ENCODE assay signal across 21 cellular contexts in the genomic region with DNA sequence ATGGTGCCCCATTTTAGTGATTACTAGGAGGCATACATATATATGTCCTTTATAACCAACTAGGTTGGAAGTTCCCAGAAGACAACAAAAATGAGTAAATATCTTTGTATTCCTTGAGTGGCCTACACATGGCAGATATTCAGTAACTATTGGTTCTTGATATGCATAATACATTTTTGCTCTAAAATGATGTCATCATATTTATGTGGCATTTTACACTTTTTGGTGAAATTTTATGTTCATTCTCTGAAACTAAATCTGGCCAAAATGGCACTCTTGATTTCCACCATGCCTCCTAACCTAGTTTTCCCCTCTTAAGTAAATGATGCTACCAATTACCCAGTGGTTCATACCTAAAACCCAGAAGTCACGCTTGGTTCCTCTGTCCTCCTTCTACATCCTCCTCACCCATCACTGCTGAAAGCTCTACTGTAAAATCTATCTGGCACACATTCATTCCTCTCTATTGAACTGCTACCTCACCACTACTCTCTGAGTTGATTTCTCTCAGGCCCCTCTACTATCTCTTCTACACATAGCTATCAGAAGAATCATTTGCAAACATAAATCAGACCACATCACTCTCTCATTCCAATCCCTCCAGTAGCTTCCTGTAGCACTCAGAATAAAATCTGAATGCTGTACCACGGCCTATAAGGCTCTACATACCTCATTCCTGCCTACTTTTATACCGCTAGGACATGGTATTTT.
"Had no signal": no experiment of that assay in that cellular context is flagged by ENCODE, and none has a peak within 500 bp of the region (broad histone marks: within the 10 kb centered on the region; RNA-seq: fewer than 3 reads in every experiment).

No MANE protein-coding gene starts in this region.

- ATAC-seq: activated CD8-positive, alpha-beta T cell treated with anti-CD3 and anti-CD28 coated beads for 36 hours; activated naive CD8-positive, alpha-beta T cell treated with anti-CD3 and anti-CD28 coated beads, Interleukin-2, amount 50 U/mL, for 24 hours had no signal

- H3K9me3 Mint-ChIP-seq: activated CD8-positive, alpha-beta T cell treated with anti-CD3 and anti-CD28 coated beads for 36 hours; activated naive CD4-positive, alpha-beta T cell treated with anti-CD3 and anti-CD28 coated beads, Interleukin-2, amount 50 U/mL, for 72 hours; activated naive CD8-positive, alpha-beta T cell treated with anti-CD3 and anti-CD28 coated beads, Interleukin-2, amount 50 U/mL, for 24 hours; activated T-helper 1 cell treated with anti-CD3 and anti-CD28 coated beads, Interleukin-12 subunit alpha, Interleukin-12 subunit beta, Interleukin-2, Interleukin-4 antibody, amounts not matched to agents 30 ng/mL and 10 ng/mL and 1 ng/mL, durations not matched to agents 14 hours and 24 hours and 36 hours had no signal

- H3K4me3 Mint-ChIP-seq: activated CD8-positive, alpha-beta T cell treated with anti-CD3 and anti-CD28 coated beads for 36 hours; activated naive CD8-positive, alpha-beta T cell treated with anti-CD3 and anti-CD28 coated beads, Interleukin-2, amount 50 U/mL, for 24 hours; activated T-helper 1 cell treated with anti-CD3 and anti-CD28 coated beads, Interleukin-12 subunit alpha, Interleukin-12 subunit beta, Interleukin-2, Interleukin-4 antibody, amounts not matched to agents 30 ng/mL and 10 ng/mL and 1 ng/mL, durations not matched to agents 14 hours and 24 hours and 36 hours had no signal

- H3K27ac Mint-ChIP-seq: activated CD8-positive, alpha-beta T cell treated with anti-CD3 and anti-CD28 coated beads for 36 hours; activated naive CD4-positive, alpha-beta T cell treated with anti-CD3 and anti-CD28 coated beads, Interleukin-2, amount 50 U/mL, for 72 hours; activated naive CD8-positive, alpha-beta T cell treated with anti-CD3 and anti-CD28 coated beads, Interleukin-2, amount 50 U/mL, for 24 hours; activated T-helper 1 cell treated with anti-CD3 and anti-CD28 coated beads, Interleukin-12 subunit alpha, Interleukin-12 subunit beta, Interleukin-2, Interleukin-4 antibody, amounts not matched to agents 30 ng/mL and 10 ng/mL and 1 ng/mL, durations not matched to agents 14 hours and 24 hours and 36 hours had no signal

- DNase-seq: activated CD4-positive, CD25-positive, alpha-beta regulatory T cell; activated CD8-positive, alpha-beta memory T cell treated with anti-CD3 and anti-CD28 coated beads, Interleukin-2, amount 50 U/mL, for 4 hours; activated CD8-positive, alpha-beta T cell treated with anti-CD3 and anti-CD28 coated beads for 36 hours; activated effector memory CD4-positive, alpha-beta T cell treated with anti-CD3 and anti-CD28 coated beads, Interleukin-2, amount 50 U/mL, for 16 hours; activated naive CD4-positive, alpha-beta T cell treated with Interleukin-2 at 50 U/mL for 16 hours; activated naive CD8-positive, alpha-beta T cell treated with anti-CD3 and anti-CD28 coated beads, Interleukin-2, amount 50 U/mL, for 24 hours; cerebellar nuclear complex; KG1; MV-4-11; NCI-H1092 treated with DMSO at 0.1 percent for 48 hours; NCI-H1436; NCI-H187; NCI-H2081; NCI-H510A treated with DMSO at 0.1 percent for 48 hours; Peyer's patch; Right ventricle myocardium superior; SJCRH30; SK-N-SH; T-helper 1 cell had no signal

- H3K27me3 Mint-ChIP-seq: activated CD8-positive, alpha-beta T cell treated with anti-CD3 and anti-CD28 coated beads for 36 hours; activated naive CD8-positive, alpha-beta T cell treated with anti-CD3 and anti-CD28 coated beads, Interleukin-2, amount 50 U/mL, for 24 hours had no signal
